In genomic region chr19:3506384-3507340, GRCh38 we compare ENCODE assay signal across 8 cellular contexts.
A peak's percentile ranks its signal among the peaks of the same experiment; 100 is the strongest.
DNase-seq lines count a peak whose midpoint lies in the region; ATAC-seq, FAIRE-seq and TF ChIP-seq lines count a peak whose summit lies in the region.

No MANE protein-coding gene starts in this region.

- H3K9me3 Mint-ChIP-seq in activated naive CD8-positive, alpha-beta T cell treated with anti-CD3 and anti-CD28 coated beads, Interleukin-2, amount 50 U/mL, for 24 hours, result no peaks in the 10 kb centered on the region

- H3K36me3 Mint-ChIP-seq in activated naive CD8-positive, alpha-beta T cell treated with anti-CD3 and anti-CD28 coated beads, Interleukin-2, amount 50 U/mL, for 24 hours (ENCODE audit: low read depth), result peaks cover 7% of the 10 kb centered on the region

- peak overlapping the region; percentile 77 for H3K27ac Mint-ChIP-seq in activated naive CD8-positive, alpha-beta T cell treated with anti-CD3 and anti-CD28 coated beads, Interleukin-2, amount 50 U/mL, for 24 hours

- peaks cover 6% of the 10 kb centered on the region for H3K4me1 ChIP-seq in MM.1S (ENCODE audit: low read length)

- H3K4me3 ChIP-seq in MM.1S (ENCODE audit: low read length) (peak overlapping the region; percentile 93), skeletal muscle cell (ENCODE audit: low read depth, low read length) (peak overlapping the region; percentile 82)

- ATAC-seq in GM19395 (IDR thresholded peaks at IDR 0.05; ENCODE audit: unreplicated experiment), result peak; percentile 15
- no peak for ATAC-seq in activated naive CD8-positive, alpha-beta T cell treated with anti-CD3 and anti-CD28 coated beads, Interleukin-2, amount 50 U/mL, for 24 hours

- DNase-seq in AG08396 (ENCODE audit: low spot score) (peak; percentile 55), MM.1S (peak; percentile 17), hepatic stellate cell (ENCODE audit: low spot score) (peak; percentile 59), skeletal muscle cell (ENCODE audit: low read depth) (no peak), HTR-8/SVneo (ENCODE audit: insufficient read length, low spot score) (no peak), GF-D8 (lab: John Stamatoyannopoulos, UW) (no peak)
- DNase-seq in activated naive CD8-positive, alpha-beta T cell treated with anti-CD3 and anti-CD28 coated beads, Interleukin-2, amount 50 U/mL, for 24 hours, result peak; percentile 35

- peak overlapping the region; percentile 76 for H2AFZ ChIP-seq in MM.1S (ENCODE audit: low read length)

- H3K9me2 ChIP-seq in MM.1S (replicated peaks; ENCODE audit: insufficient read depth, low read length), result no peaks in the 10 kb centered on the region

- peaks cover 51% of the 10 kb centered on the region for H3K4me1 Mint-ChIP-seq in activated naive CD8-positive, alpha-beta T cell treated with anti-CD3 and anti-CD28 coated beads, Interleukin-2, amount 50 U/mL, for 24 hours

- no peaks in the 10 kb centered on the region for H3F3A ChIP-seq in MM.1S (ENCODE audit: insufficient read depth, low read length)

- no peaks in the 10 kb centered on the region for H3K27me3 Mint-ChIP-seq in activated naive CD8-positive, alpha-beta T cell treated with anti-CD3 and anti-CD28 coated beads, Interleukin-2, amount 50 U/mL, for 24 hours

- H3K79me2 ChIP-seq in MM.1S (ENCODE audit: low read length), result peaks cover 54% of the 10 kb centered on the region

- no peaks in the 10 kb centered on the region for H3K9me3 ChIP-seq in MM.1S (replicated peaks; ENCODE audit: insufficient read depth, low read length)

- no peaks in the 10 kb centered on the region for H3K27me3 ChIP-seq in MM.1S (replicated peaks; ENCODE audit: insufficient read depth, low read length)

- no peaks in the 10 kb centered on the region for H3K36me3 ChIP-seq in MM.1S (replicated peaks; ENCODE audit: insufficient read depth, low read length)

- no peaks in the 10 kb centered on the region for H4K20me1 ChIP-seq in MM.1S (ENCODE audit: insufficient read depth, low read length)

- peak overlapping the region; percentile 89 for H3K4me3 Mint-ChIP-seq in activated naive CD8-positive, alpha-beta T cell treated with anti-CD3 and anti-CD28 coated beads, Interleukin-2, amount 50 U/mL, for 24 hours

- H3K9ac ChIP-seq in MM.1S (ENCODE audit: low read length), result peak overlapping the region; percentile 94

- H3K4me2 ChIP-seq in MM.1S (ENCODE audit: low read depth, low read length), result peak overlapping the region; percentile 64

- peak overlapping the region; percentile 21; the same call in 1 of the 2 replicates for H3K27ac ChIP-seq in MM.1S (ENCODE audit: low read length)

- TF ChIP-seq CTCF in MM.1S (IDR thresholded peaks at IDR 0.05; ENCODE audit: low read length), result no peak

- no peak for FAIRE-seq in HTR-8/SVneo (lab: Jason Lieb, UNC)

Comparison
In these comparisons a context has a peak if more than half of its experiments do, and no peak if none do; other contexts are left out.
1. DNase-seq: peak in AG08396 (single experiment), MM.1S (single experiment), activated naive CD8-positive, alpha-beta T cell treated with anti-CD3 and anti-CD28 coated beads, Interleukin-2, amount 50 U/mL, for 24 hours (single experiment) and hepatic stellate cell (single experiment); none in skeletal muscle cell (single experiment), HTR-8/SVneo (single experiment) and GF-D8 (single experiment).